Comparison of ENCODE assay signal across 8 cellular contexts in genomic region chr2:69386376-69386775, GRCh38. TPM values are rescaled to one million over a fixed set of nuclear protein-coding genes. Genes with fewer than 3 reads are reported as not detected.
DNase-seq lines count a peak whose midpoint lies in the region; ATAC-seq and TF ChIP-seq lines count a peak whose summit lies in the region.

No MANE protein-coding gene starts in this region.

- H3K9ac ChIP-seq in BLaER1, result peak overlapping the region; percentile 80

- TF ChIP-seq CTCF in fibroblast of mammary gland (conservative IDR thresholded peaks at IDR 0.05; ENCODE audit: control insufficient read depth, insufficient read depth, low read depth, low read length), result no peak
- no peak for TF ChIP-seq CTCF in gastrocnemius medialis (IDR thresholded peaks at IDR 0.05 in 4 of 5, conservative IDR thresholded peaks at IDR 0.05 in 1 of 5)

- H3K4me3 ChIP-seq in BLaER1 (peak overlapping the region; percentile 84), fibroblast of mammary gland (ENCODE audit: control insufficient read depth, low read depth, low read length) (peak overlapping the region; percentile 84), gastrocnemius medialis (peak overlapping the region; percentile 70 to 93 (median 81))

- H3K27ac ChIP-seq in BLaER1 (peak overlapping the region; percentile 76), gastrocnemius medialis (peak overlapping the region; percentile 80 to 83 (median 82))

- H3K27me3 ChIP-seq in BLaER1 (no peaks in the 10 kb centered on the region), gastrocnemius medialis (no peaks in the 10 kb centered on the region)

- H4K20me1 ChIP-seq in BLaER1, result peaks cover 50% of the 10 kb centered on the region

- ATAC-seq in GM19467 (IDR thresholded peaks at IDR 0.05; ENCODE audit: unreplicated experiment) (peak; percentile 9), gastrocnemius medialis (no peak), HG02623 (IDR thresholded peaks at IDR 0.05; ENCODE audit: unreplicated experiment) (no peak), GM19397 (IDR thresholded peaks at IDR 0.05; ENCODE audit: unreplicated experiment) (no peak)

- H3K9me3 ChIP-seq in BLaER1 (no peaks in the 10 kb centered on the region), gastrocnemius medialis (no peaks in the 10 kb centered on the region)

- in situ Hi-C loops in gastrocnemius medialis (cut with MboI; ENCODE audit: low sequenced_read_pairs in 4 of 4), result no loop called here

- H3K4me1 ChIP-seq in BLaER1 (peaks cover 57% of the 10 kb centered on the region), gastrocnemius medialis (peaks cover 18 to 21% of the 10 kb centered on the region in 2 donors)

- H3K36me3 ChIP-seq in BLaER1 (0 out of 2 replicates have a peak, but pooled peaks cover 5% of the 10 kb centered on the region), gastrocnemius medialis (no peaks in the 10 kb centered on the region)

- intact Hi-C loops in gastrocnemius medialis (cut with DNase I; ENCODE audit: low total_unique reads), result loop anchor here (5.0 to 10.0 kb wide), 2 partner anchors 256 to 1132 kb away; partner anchors contain the start of genes AAK1 and PPP3R1

- peak; percentile 5 for DNase-seq in RKO (ENCODE audit: low spot score)
- no peak for DNase-seq in fibroblast of mammary gland (ENCODE audit: low read depth)
- DNase-seq in gastrocnemius medialis, result no peak
- DNase-seq in NCI-H2227 (lab: John Stamatoyannopoulos, UW; ENCODE audit: unreplicated experiment), result no peak

- H3K4me2 ChIP-seq in BLaER1, result peak overlapping the region; percentile 87

- TF ChIP-seq POLR2A in gastrocnemius medialis (IDR thresholded peaks at IDR 0.05), result no peak

RNA-seq across cellular contexts. Expression of gene GFPT1, which starts 0.7 kb away (rescaled TPM):
- total RNA-seq in gastrocnemius medialis, result 10 to 100 TPM; 12.2 to 31.4 (median 14.8) TPM

RNA-seq across cellular contexts. Expression of gene NFU1, which starts 50.9 kb away (rescaled TPM):
- total RNA-seq in gastrocnemius medialis, result 10 to 100 TPM; 41.4 to 73.1 (median 68.1) TPM
